ENCODE assay signal across 1 cellular context in the genomic region with DNA sequence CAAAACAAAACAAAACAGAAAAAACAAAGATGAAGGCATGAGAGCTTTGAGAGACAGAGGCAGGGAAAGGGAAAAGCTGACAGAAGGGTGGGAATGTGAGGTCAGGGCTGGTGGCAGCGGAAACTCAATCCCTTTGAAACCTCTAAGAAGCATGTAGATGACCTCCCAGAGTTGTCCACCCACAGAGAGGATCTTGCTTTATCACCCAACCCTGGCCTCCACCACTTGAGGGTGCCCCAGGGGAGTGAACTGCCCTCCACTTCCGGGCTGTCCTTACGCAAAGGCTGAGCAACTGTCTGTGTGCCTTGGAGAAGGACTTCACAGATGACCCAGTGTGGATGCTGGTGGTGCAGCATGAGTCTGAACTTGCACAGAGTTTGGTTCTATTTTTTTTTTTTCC.
TF ChIP-seq lines count a peak whose summit lies in the region.

No MANE protein-coding gene starts in this region.

TF ChIP-seq in GM23338, 12 proteins besides CTCF, POLR2A, EP300 and RAD21 (continued from another document):
- no peak for TF ChIP-seq ZNF331 (CRISPR knock-in tag; IDR thresholded peaks at IDR 0.05; ENCODE audit: low read depth)
